ENCODE assay signal across 15 cellular contexts in genomic region chr2:211281430-211282073, GRCh38.
A peak's percentile ranks its signal among the peaks of the same experiment; 100 is the strongest.
DNase-seq lines count a peak whose midpoint lies in the region; ATAC-seq and TF ChIP-seq lines count a peak whose summit lies in the region.
"Had no signal": no experiment of that assay in that cellular context is flagged by ENCODE, and none has a peak within 500 bp of the region (broad histone marks: within the 10 kb centered on the region; RNA-seq: fewer than 3 reads in every experiment).

No MANE protein-coding gene starts in this region.

- intact Hi-C loops in left ventricle myocardium inferior (cut with micrococcal nuclease) (no loop called here), body of pancreas (cut with DNase I) (no loop called here)

- H2AK5ac ChIP-seq in trophoblast cell (ENCODE audit: low read length), result no peak overlapping the region

- no peak for ATAC-seq in body of pancreas
- ATAC-seq: CD8-positive, alpha-beta T cell had no signal

- peak overlapping the region; percentile 9 for H3K9ac ChIP-seq in trophoblast cell (ENCODE audit: low read length)

- H3K36me3 Mint-ChIP-seq in chondrocyte (ENCODE audit: low read depth), result no peaks in the 10 kb centered on the region
- H3K36me3 Mint-ChIP-seq: CD8-positive, alpha-beta T cell had no signal

- H4K8ac ChIP-seq in trophoblast cell (ENCODE audit: low read depth, low read length), result no peak overlapping the region

- no CpG with 5 or more reads among the region's 2 CpGs for WGBS in trophoblast cell (ENCODE audit: extremely low coverage, insufficient coverage, insufficient read length)
- 18 to 26% methylated on average over 2 of the region's 2 CpGs for WGBS in body of pancreas, 2 donors

- no peaks in the 10 kb centered on the region for H3K79me1 ChIP-seq in trophoblast cell (ENCODE audit: low read length)

- H3K9me3 ChIP-seq in cardiac muscle cell (ENCODE audit: low read depth) (no peaks in the 10 kb centered on the region), left ventricle myocardium inferior (replicated peaks) (no peaks in the 10 kb centered on the region), trophoblast cell (ENCODE audit: insufficient read depth, low read depth, low read length) (no peaks in the 10 kb centered on the region), body of pancreas (no peaks in the 10 kb centered on the region)
- H3K9me3 ChIP-seq: Peyer's patch had no signal

- H3K23ac ChIP-seq in trophoblast cell (ENCODE audit: low read length), result no peak overlapping the region

- H3K18ac ChIP-seq in trophoblast cell (ENCODE audit: low read length), result no peak overlapping the region

- H3K4me2 ChIP-seq in trophoblast cell (ENCODE audit: low read length), result no peak overlapping the region

- TF ChIP-seq CTCF in cardiac muscle cell (IDR thresholded peaks at IDR 0.05; ENCODE audit: low read depth, low read length), result no peak
- TF ChIP-seq CTCF in left ventricle myocardium inferior (IDR thresholded peaks at IDR 0.05; ENCODE audit: borderline replicate concordance), result no peak
- peak; percentile 13 for TF ChIP-seq CTCF in chondrocyte (IDR thresholded peaks at IDR 0.05)
- no peak for TF ChIP-seq CTCF in body of pancreas (IDR thresholded peaks at IDR 0.05)

- H2BK12ac ChIP-seq in trophoblast cell (ENCODE audit: low read length), result no peak overlapping the region

- no peak overlapping the region for H4K91ac ChIP-seq in trophoblast cell (ENCODE audit: low read depth, low read length)

- no peaks in the 10 kb centered on the region for H3K79me2 ChIP-seq in trophoblast cell (ENCODE audit: control insufficient read depth, insufficient read depth, low read length, poor library complexity)

- H3K4me3 Mint-ChIP-seq in chondrocyte (ENCODE audit: unreplicated experiment), result no peak overlapping the region
- H3K4me3 Mint-ChIP-seq: CD8-positive, alpha-beta T cell had no signal

- H3K4me3 ChIP-seq in cardiac muscle cell (no peak overlapping the region), left ventricle myocardium inferior (no peak overlapping the region), trophoblast cell (ENCODE audit: low read depth, low read length) (no peak overlapping the region), body of pancreas (no peak overlapping the region)
- H3K4me3 ChIP-seq: Peyer's patch had no signal

- no peaks in the 10 kb centered on the region for H3K4me1 Mint-ChIP-seq in chondrocyte (ENCODE audit: low read depth)

- H3K27ac Mint-ChIP-seq in chondrocyte (ENCODE audit: unreplicated experiment), result no peak overlapping the region
- H3K27ac Mint-ChIP-seq: CD8-positive, alpha-beta T cell had no signal

- H3K27ac ChIP-seq in cardiac muscle cell, result peak overlapping the region; percentile 95
- no peak overlapping the region for H3K27ac ChIP-seq in left ventricle myocardium inferior (replicated peaks)
- no peak overlapping the region for H3K27ac ChIP-seq in trophoblast cell (ENCODE audit: low read depth, low read length)
- H3K27ac ChIP-seq in body of pancreas, result no peak overlapping the region
- H3K27ac ChIP-seq: Peyer's patch had no signal

- H2BK5ac ChIP-seq in trophoblast cell (ENCODE audit: low read depth, low read length, poor library complexity), result no peak overlapping the region

- H2AFZ ChIP-seq in trophoblast cell (ENCODE audit: insufficient read depth, low read length, poor library complexity), result no peak overlapping the region

- H3K4me1 ChIP-seq in cardiac muscle cell (ENCODE audit: low read depth), result peaks cover 25% of the 10 kb centered on the region
- no peaks in the 10 kb centered on the region for H3K4me1 ChIP-seq in left ventricle myocardium inferior
- H3K4me1 ChIP-seq in trophoblast cell (ENCODE audit: control insufficient read depth in 1 of 2, insufficient read depth in 2 of 2, low read length in 2 of 2), result peaks cover 2 to 3% of the 10 kb centered on the region in 2 experiments
- no peaks in the 10 kb centered on the region for H3K4me1 ChIP-seq in body of pancreas
- H3K4me1 ChIP-seq: Peyer's patch had no signal

- H3K36me3 ChIP-seq in cardiac muscle cell (no peaks in the 10 kb centered on the region), left ventricle myocardium inferior (no peaks in the 10 kb centered on the region), trophoblast cell (ENCODE audit: control insufficient read depth in 1 of 2, insufficient read depth in 2 of 2, low read length in 2 of 2) (no peaks in the 10 kb centered on the region), body of pancreas (replicated peaks in 1 of 2; ENCODE audit: insufficient read depth in 1 of 2, low read depth in 2 of 2) (no peaks in the 10 kb centered on the region)
- H3K36me3 ChIP-seq: Peyer's patch had no signal

- H3K9me3 Mint-ChIP-seq in chondrocyte (ENCODE audit: low read depth), result no peaks in the 10 kb centered on the region
- H3K9me3 Mint-ChIP-seq: CD8-positive, alpha-beta T cell had no signal

- peak in 1 of 2 donors; percentile 59 for DNase-seq in cardiac muscle cell (ENCODE audit: low read depth in 1 of 2, low spot score in 1 of 2)
- DNase-seq in left ventricle myocardium inferior, result no peak
- no peak for DNase-seq in chondrocyte (ENCODE audit: low spot score)
- peak; percentile 59 for DNase-seq in islet precursor cell
- DNase-seq in trophoblast cell, result no peak
- DNase-seq in body of pancreas, result no peak
- no peak for DNase-seq in CD1c-positive myeloid dendritic cell (ENCODE audit: extremely low spot score)
- DNase-seq in SHP77 (lab: John Stamatoyannopoulos, UW), result no peak
- DNase-seq: 8988T; CD8-positive, alpha-beta T cell; NCI-H1417; NCI-H2029 treated with DMSO at 0.1 percent for 48 hours; NCI-H510A; Peyer's patch; Right ventricle myocardium superior had no signal

- TF ChIP-seq POLR2A in body of pancreas (IDR thresholded peaks at IDR 0.05), result no peak

- H3K27me3 ChIP-seq in cardiac muscle cell (no peaks in the 10 kb centered on the region), left ventricle myocardium inferior (ENCODE audit: low read depth) (no peaks in the 10 kb centered on the region), trophoblast cell (ENCODE audit: insufficient read depth, low read length) (no peaks in the 10 kb centered on the region), body of pancreas (no peaks in the 10 kb centered on the region)
- H3K27me3 ChIP-seq: Peyer's patch had no signal

- H3K27me3 Mint-ChIP-seq in chondrocyte (ENCODE audit: low read depth), result peaks cover 6% of the 10 kb centered on the region

- H3K4ac ChIP-seq in trophoblast cell (ENCODE audit: low read depth, low read length), result no peak overlapping the region

- no peak overlapping the region for H2BK120ac ChIP-seq in trophoblast cell (ENCODE audit: insufficient read depth, low read length, poor library complexity)

- H3K14ac ChIP-seq in trophoblast cell (ENCODE audit: low read length), result no peak overlapping the region

- no peak overlapping the region for H4K12ac ChIP-seq in trophoblast cell (ENCODE audit: low read depth, low read length)
